Comparison of ENCODE assay signal across 1 cellular context in the genomic region with DNA sequence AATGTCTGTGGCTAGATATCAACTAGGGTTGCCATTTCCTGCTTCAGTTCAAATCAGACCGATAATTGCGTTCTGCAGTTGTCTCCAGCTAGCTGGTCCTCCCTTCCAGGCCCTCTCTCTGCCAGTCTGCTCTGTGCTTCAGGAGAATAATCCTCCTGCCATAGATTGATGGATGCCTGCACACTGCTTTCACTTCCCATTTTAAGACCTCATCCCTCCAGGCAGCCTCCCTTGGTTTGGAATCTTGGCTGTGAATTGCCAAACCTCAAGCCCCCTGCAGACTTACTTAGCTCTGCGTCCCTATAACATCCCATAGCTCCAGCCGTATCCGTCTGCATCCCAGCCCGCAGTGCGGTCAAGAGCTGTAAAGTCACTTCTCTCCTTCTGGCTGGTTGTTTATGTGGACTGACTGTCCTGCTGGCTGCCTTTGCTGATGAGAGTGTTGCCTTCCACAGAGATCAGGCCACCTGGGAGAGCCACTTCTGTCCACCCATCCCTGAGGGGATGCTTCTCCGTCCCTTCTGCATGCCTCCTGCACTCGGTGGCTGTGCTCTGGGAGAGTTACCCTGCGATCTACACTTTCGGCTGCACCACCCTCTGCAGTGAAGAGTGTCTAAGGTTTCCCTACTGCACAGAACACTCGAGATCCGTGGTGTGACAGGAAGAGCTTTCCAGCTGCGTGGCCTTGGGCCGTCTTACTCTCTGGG.
TF ChIP-seq lines count a peak whose summit lies in the region.

No MANE protein-coding gene starts in this region.

TF ChIP-seq in H1, 55 proteins besides CTCF, POLR2A, EP300 and RAD21 (continued from another document):
- no peak for TF ChIP-seq SIN3A (conservative IDR thresholded peaks at IDR 0.05 in 1 of 2, IDR thresholded peaks at IDR 0.05 in 1 of 2; ENCODE audit: low read depth in 1 of 2, low read length in 2 of 2)
- TF ChIP-seq ASH2L (IDR thresholded peaks at IDR 0.05; ENCODE audit: low read length): no peak
- TF ChIP-seq RNF2 (IDR thresholded peaks at IDR 0.05; ENCODE audit: borderline replicate concordance, low read depth, low read length, missing control alignments, poor library complexity, severe bottlenecking): no peak
- no peak for TF ChIP-seq SP1 (IDR thresholded peaks at IDR 0.05; ENCODE audit: low read depth, low read length)
- TF ChIP-seq, protein P1, sequence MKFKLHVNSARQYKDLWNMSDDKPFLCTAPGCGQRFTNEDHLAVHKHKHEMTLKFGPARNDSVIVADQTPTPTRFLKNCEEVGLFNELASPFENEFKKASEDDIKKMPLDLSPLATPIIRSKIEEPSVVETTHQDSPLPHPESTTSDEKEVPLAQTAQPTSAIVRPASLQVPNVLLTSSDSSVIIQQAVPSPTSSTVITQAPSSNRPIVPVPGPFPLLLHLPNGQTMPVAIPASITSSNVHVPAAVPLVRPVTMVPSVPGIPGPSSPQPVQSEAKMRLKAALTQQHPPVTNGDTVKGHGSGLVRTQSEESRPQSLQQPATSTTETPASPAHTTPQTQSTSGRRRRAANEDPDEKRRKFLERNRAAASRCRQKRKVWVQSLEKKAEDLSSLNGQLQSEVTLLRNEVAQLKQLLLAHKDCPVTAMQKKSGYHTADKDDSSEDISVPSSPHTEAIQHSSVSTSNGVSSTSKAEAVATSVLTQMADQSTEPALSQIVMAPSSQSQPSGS (IDR thresholded peaks at IDR 0.05; ENCODE audit: low read length): no peak
